1 cellular context compared by ENCODE assay signal in genomic region chr2:199850718-199851498, GRCh38.
A peak's percentile ranks its signal among the peaks of the same experiment; 100 is the strongest.
TF ChIP-seq lines count a peak whose summit lies in the region.

TSS of gene FTCDNL1 (minus strand) at chr2:199851192. CDS start at chr2:199848962, 2,230 bp downstream.

TF ChIP-seq in HepG2, 621 proteins besides CTCF, POLR2A, EP300 and RAD21 (continued from another document and continues in another):
- TF ChIP-seq PRDM10 (CRISPR knock-in tag; IDR thresholded peaks at IDR 0.05; ENCODE audit: low read depth) (no peak), ZBTB8A (CRISPR knock-in tag; IDR thresholded peaks at IDR 0.05; ENCODE audit: borderline replicate concordance, low read depth) (no peak), ISL2 (CRISPR knock-in tag; IDR thresholded peaks at IDR 0.05) (peak; percentile 5; the same call in 1 of the 2 replicates), IRX3 (CRISPR knock-in tag; IDR thresholded peaks at IDR 0.05; ENCODE audit: borderline replicate concordance, low read depth) (peak; percentile 95), YEATS2 (CRISPR knock-in tag; IDR thresholded peaks at IDR 0.05; ENCODE audit: borderline replicate concordance) (no peak), DR1 (CRISPR knock-in tag; IDR thresholded peaks at IDR 0.05) (no peak), ZNF253 (CRISPR knock-in tag; IDR thresholded peaks at IDR 0.05; ENCODE audit: borderline replicate concordance) (0 out of 2 replicates have a peak, but pooled peaks have one; percentile 68), ZNF292 (CRISPR knock-in tag; IDR thresholded peaks at IDR 0.05; ENCODE audit: borderline replicate concordance, low read depth) (peak; percentile 74), RBM39 (IDR thresholded peaks at IDR 0.05; ENCODE audit: low read depth, low read length, poor library complexity, severe bottlenecking) (peak; percentile 90), ATF5 (CRISPR knock-in tag; IDR thresholded peaks at IDR 0.05; ENCODE audit: low read depth) (no peak), FLYWCH1 (CRISPR knock-in tag; IDR thresholded peaks at IDR 0.05) (no peak), ZNF816 (CRISPR knock-in tag; IDR thresholded peaks at IDR 0.05; ENCODE audit: borderline replicate concordance) (0 out of 2 replicates have a peak, but pooled peaks have one; percentile 21), RNF219 (CRISPR knock-in tag; IDR thresholded peaks at IDR 0.05) (no peak; the same call in 1 of the 2 replicates), ADNP (CRISPR knock-in tag; IDR thresholded peaks at IDR 0.05) (no peak), MATR3 (CRISPR knock-in tag; IDR thresholded peaks at IDR 0.05) (no peak), ZBTB2 (CRISPR knock-in tag; IDR thresholded peaks at IDR 0.05; ENCODE audit: low read depth) (peak; percentile 58; the same call in 1 of the 2 replicates), FOSL2 (CRISPR knock-in tag; IDR thresholded peaks at IDR 0.05) (peak; percentile 42; the same call in 1 of the 2 replicates), ZNF605 (CRISPR knock-in tag; IDR thresholded peaks at IDR 0.05) (peak; percentile 86), SRSF4 (IDR thresholded peaks at IDR 0.05; ENCODE audit: low read depth, low read length, poor library complexity, severe bottlenecking) (no peak), ZNF180 (CRISPR knock-in tag; IDR thresholded peaks at IDR 0.05; ENCODE audit: borderline replicate concordance, low read depth) (no peak), ZNF598 (CRISPR knock-in tag; IDR thresholded peaks at IDR 0.05; ENCODE audit: borderline replicate concordance) (peak; percentile 86; the same call in 1 of the 2 replicates), SUZ12 (IDR thresholded peaks at IDR 0.05; ENCODE audit: low read depth, low read length) (no peak), ZNF556 (CRISPR knock-in tag; IDR thresholded peaks at IDR 0.05; ENCODE audit: borderline replicate concordance) (no peak; the same call in 1 of the 2 replicates), NR0B2 (CRISPR knock-in tag; IDR thresholded peaks at IDR 0.05) (peak; percentile 73; the same call in 1 of the 2 replicates), ZNF296 (CRISPR knock-in tag; conservative IDR thresholded peaks at IDR 0.05) (no peak), ZNF788 (CRISPR knock-in tag; IDR thresholded peaks at IDR 0.05; ENCODE audit: borderline replicate concordance) (no peak; the same call in 1 of the 2 replicates), TMF1 (CRISPR knock-in tag; IDR thresholded peaks at IDR 0.05; ENCODE audit: low read depth) (no peak; the same call in 1 of the 2 replicates), SCMH1 (CRISPR knock-in tag; IDR thresholded peaks at IDR 0.05; ENCODE audit: borderline replicate concordance) (no peak), ZNF878 (CRISPR knock-in tag; IDR thresholded peaks at IDR 0.05) (0 out of 2 replicates have a peak, but pooled peaks have one; percentile 9), RNF2 (conservative IDR thresholded peaks at IDR 0.05; ENCODE audit: low read depth) (peak; percentile 89), CC2D1A (CRISPR knock-in tag; IDR thresholded peaks at IDR 0.05) (no peak), CEBPB (IDR thresholded peaks at IDR 0.05; ENCODE audit: borderline replicate concordance, low read depth, low read length) (no peak), KAT8 (CRISPR knock-in tag; IDR thresholded peaks at IDR 0.05) (0 out of 2 replicates have a peak, but pooled peaks have one; percentile 40), IRF1 (CRISPR knock-in tag; IDR thresholded peaks at IDR 0.05; ENCODE audit: low read depth) (no peak; the same call in 1 of the 2 replicates), ARHGAP35 (CRISPR knock-in tag; IDR thresholded peaks at IDR 0.05; ENCODE audit: borderline replicate concordance) (no peak; the same call in 1 of the 2 replicates), ZNF317 (CRISPR knock-in tag; IDR thresholded peaks at IDR 0.05) (no peak), ARNTL (CRISPR knock-in tag; IDR thresholded peaks at IDR 0.05) (peak; percentile 78), CENPX (CRISPR knock-in tag; IDR thresholded peaks at IDR 0.05) (no peak)
- TF ChIP-seq, protein P1, sequence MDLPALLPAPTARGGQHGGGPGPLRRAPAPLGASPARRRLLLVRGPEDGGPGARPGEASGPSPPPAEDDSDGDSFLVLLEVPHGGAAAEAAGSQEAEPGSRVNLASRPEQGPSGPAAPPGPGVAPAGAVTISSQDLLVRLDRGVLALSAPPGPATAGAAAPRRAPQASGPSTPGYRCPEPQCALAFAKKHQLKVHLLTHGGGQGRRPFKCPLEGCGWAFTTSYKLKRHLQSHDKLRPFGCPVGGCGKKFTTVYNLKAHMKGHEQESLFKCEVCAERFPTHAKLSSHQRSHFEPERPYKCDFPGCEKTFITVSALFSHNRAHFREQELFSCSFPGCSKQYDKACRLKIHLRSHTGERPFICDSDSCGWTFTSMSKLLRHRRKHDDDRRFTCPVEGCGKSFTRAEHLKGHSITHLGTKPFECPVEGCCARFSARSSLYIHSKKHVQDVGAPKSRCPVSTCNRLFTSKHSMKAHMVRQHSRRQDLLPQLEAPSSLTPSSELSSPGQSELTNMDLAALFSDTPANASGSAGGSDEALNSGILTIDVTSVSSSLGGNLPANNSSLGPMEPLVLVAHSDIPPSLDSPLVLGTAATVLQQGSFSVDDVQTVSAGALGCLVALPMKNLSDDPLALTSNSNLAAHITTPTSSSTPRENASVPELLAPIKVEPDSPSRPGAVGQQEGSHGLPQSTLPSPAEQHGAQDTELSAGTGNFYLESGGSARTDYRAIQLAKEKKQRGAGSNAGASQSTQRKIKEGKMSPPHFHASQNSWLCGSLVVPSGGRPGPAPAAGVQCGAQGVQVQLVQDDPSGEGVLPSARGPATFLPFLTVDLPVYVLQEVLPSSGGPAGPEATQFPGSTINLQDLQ (CRISPR knock-in tag; IDR thresholded peaks at IDR 0.05): peak; percentile 90; the same call in 1 of the 2 replicates
- TF ChIP-seq, protein P2, sequence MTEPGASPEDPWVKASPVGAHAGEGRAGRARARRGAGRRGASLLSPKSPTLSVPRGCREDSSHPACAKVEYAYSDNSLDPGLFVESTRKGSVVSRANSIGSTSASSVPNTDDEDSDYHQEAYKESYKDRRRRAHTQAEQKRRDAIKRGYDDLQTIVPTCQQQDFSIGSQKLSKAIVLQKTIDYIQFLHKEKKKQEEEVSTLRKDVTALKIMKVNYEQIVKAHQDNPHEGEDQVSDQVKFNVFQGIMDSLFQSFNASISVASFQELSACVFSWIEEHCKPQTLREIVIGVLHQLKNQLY (CRISPR knock-in tag; IDR thresholded peaks at IDR 0.05): no peak
- TF ChIP-seq, protein P3, sequence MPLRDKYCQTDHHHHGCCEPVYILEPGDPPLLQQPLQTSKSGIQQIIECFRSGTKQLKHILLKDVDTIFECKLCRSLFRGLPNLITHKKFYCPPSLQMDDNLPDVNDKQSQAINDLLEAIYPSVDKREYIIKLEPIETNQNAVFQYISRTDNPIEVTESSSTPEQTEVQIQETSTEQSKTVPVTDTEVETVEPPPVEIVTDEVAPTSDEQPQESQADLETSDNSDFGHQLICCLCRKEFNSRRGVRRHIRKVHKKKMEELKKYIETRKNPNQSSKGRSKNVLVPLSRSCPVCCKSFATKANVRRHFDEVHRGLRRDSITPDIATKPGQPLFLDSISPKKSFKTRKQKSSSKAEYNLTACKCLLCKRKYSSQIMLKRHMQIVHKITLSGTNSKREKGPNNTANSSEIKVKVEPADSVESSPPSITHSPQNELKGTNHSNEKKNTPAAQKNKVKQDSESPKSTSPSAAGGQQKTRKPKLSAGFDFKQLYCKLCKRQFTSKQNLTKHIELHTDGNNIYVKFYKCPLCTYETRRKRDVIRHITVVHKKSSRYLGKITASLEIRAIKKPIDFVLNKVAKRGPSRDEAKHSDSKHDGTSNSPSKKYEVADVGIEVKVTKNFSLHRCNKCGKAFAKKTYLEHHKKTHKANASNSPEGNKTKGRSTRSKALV (CRISPR knock-in tag; IDR thresholded peaks at IDR 0.05): peak; percentile 41; the same call in 1 of the 2 replicates
- TF ChIP-seq, protein P4, sequence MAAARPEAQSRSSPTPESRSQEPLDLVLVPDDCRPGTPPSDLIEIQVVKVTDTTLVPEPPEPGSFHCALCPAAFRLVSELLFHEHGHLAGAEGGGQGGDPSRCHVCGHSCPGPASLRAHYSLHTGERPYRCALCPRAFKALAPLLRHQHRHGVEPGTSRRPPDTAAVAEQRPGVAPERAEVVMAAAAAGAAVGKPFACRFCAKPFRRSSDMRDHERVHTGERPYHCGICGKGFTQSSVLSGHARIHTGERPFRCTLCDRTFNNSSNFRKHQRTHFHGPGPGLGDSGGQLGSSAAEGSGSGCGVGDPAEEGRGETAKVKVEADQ (CRISPR knock-in tag; IDR thresholded peaks at IDR 0.05; ENCODE audit: borderline replicate concordance): 0 out of 2 replicates have a peak, but pooled peaks have one; percentile 31
- TF ChIP-seq, protein P5, sequence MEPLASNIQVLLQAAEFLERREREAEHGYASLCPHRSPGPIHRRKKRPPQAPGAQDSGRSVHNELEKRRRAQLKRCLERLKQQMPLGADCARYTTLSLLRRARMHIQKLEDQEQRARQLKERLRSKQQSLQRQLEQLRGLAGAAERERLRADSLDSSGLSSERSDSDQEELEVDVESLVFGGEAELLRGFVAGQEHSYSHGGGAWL (CRISPR knock-in tag; IDR thresholded peaks at IDR 0.05): no peak
- TF ChIP-seq, protein P6, sequence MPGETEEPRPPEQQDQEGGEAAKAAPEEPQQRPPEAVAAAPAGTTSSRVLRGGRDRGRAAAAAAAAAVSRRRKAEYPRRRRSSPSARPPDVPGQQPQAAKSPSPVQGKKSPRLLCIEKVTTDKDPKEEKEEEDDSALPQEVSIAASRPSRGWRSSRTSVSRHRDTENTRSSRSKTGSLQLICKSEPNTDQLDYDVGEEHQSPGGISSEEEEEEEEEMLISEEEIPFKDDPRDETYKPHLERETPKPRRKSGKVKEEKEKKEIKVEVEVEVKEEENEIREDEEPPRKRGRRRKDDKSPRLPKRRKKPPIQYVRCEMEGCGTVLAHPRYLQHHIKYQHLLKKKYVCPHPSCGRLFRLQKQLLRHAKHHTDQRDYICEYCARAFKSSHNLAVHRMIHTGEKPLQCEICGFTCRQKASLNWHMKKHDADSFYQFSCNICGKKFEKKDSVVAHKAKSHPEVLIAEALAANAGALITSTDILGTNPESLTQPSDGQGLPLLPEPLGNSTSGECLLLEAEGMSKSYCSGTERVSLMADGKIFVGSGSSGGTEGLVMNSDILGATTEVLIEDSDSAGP (CRISPR knock-in tag; IDR thresholded peaks at IDR 0.05; ENCODE audit: borderline replicate concordance): peak; percentile 91
